10 cellular contexts compared by ENCODE assay signal in the genomic region with DNA sequence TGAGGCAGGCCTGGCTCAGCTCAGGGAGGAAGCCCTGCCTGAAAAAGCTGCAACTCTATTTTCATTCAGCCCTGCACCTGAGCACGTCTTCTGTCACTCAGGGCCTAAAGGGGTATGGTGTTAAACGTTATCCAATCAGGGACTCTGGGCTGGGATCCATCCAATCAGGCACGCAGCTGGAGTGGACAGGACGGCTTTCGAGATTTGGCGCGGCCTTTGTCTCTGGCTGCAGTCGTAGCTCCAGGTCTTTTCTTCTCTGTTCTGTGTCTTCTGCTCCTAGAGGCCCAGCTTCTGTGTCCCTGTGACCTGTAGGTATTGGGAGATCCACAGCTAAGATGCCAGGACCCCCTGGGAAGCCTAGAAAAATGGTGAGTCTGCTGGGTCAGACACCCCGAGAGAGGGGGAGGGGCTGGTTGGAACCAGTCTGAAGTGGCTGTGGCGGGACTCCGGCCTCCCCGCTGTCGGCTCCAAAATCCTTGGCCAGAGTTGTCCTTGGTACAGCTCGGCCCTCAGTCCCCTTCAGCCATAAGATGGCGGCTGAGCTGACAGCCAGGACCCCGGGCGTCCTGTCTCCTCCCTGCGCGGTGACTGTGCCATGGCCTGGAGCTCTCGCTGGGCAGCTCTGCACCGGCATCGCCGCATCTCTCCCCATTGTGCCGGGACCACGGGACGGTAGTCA. TPM values are rescaled to one million over a fixed set of nuclear protein-coding genes. Genes with fewer than 3 reads are reported as not detected.
A peak's percentile ranks its signal among the peaks of the same experiment; 100 is the strongest.
DNase-seq lines count a peak whose midpoint lies in the region; ATAC-seq and TF ChIP-seq lines count a peak whose summit lies in the region.
"Had no signal": no experiment of that assay in that cellular context is flagged by ENCODE, and none has a peak within 500 bp of the region (broad histone marks: within the 10 kb centered on the region; RNA-seq: fewer than 3 reads in every experiment).

No MANE protein-coding gene starts in this region.

- no peaks in the 10 kb centered on the region for H3K27me3 ChIP-seq in CD4-positive, alpha-beta memory T cell (ENCODE audit: insufficient read depth, low read length)

- no peak overlapping the region for H3K27ac Mint-ChIP-seq in T-cell
- H3K27ac Mint-ChIP-seq in CD4-positive, alpha-beta memory T cell: no peak overlapping the region

- H3K36me3 ChIP-seq in CD4-positive, alpha-beta memory T cell (ENCODE audit: insufficient read depth, low read length): no peaks in the 10 kb centered on the region

- no peaks in the 10 kb centered on the region for H3K9me3 ChIP-seq in CD4-positive, alpha-beta memory T cell (ENCODE audit: control insufficient read depth in 1 of 2, low read length in 2 of 2)

- ATAC-seq in T-cell (replicated peaks in 1 of 4) (no peak), GM21381 (IDR thresholded peaks at IDR 0.05; ENCODE audit: unreplicated experiment) (no peak), GM19452 (IDR thresholded peaks at IDR 0.05; ENCODE audit: unreplicated experiment) (no peak)
- ATAC-seq in stimulated activated naive CD8-positive, alpha-beta T cell treated with anti-CD3 and anti-CD28 coated beads, Interleukin-15, Interleukin-2, amounts not matched to agents 100 U/mL and 50 U/mL, for 24 hours: no peak

- no peak for TF ChIP-seq CTCF in fibroblast of pulmonary artery (IDR thresholded peaks at IDR 0.05; ENCODE audit: low read length, missing control alignments)

- H3K9me3 Mint-ChIP-seq in T-cell: no peaks in the 10 kb centered on the region
- peaks cover 0 to 4% (median under 1%) of the 10 kb centered on the region in 8 donors for H3K9me3 Mint-ChIP-seq in CD4-positive, alpha-beta memory T cell

- CTCF ChIA-PET in T-cell (lab: Charles Lee): interaction anchor here (0.6 to 0.7 kb wide), 2 partner anchors 20 to 228 kb away, joined by 3 to 9 read pairs; no protein-coding TSS in a partner anchor
- CTCF ChIA-PET in CD4-positive, alpha-beta memory T cell (lab: Charles Lee; ENCODE audit: partially characterized antibody): no interaction called here

- peak overlapping the region in 2 of 3 donors; percentile 39 to 54 for H3K4me3 Mint-ChIP-seq in T-cell
- no peak overlapping the region for H3K4me3 Mint-ChIP-seq in CD4-positive, alpha-beta memory T cell

- DNase-seq in DMS 273 (lab: John Stamatoyannopoulos, UW; ENCODE audit: unreplicated experiment) (peak; percentile 93), T-cell (no peak), fibroblast of pulmonary artery (ENCODE audit: low read depth) (peak; percentile 57), posterior cingulate gyrus (peak in 8 of 10 donors; percentile 27 to 86 (median 52))
- DNase-seq in stimulated activated naive CD8-positive, alpha-beta T cell treated with anti-CD3 and anti-CD28 coated beads, Interleukin-15, Interleukin-2, amounts not matched to agents 100 U/mL and 50 U/mL, for 24 hours: no peak
- no peak for DNase-seq in CD4-positive, alpha-beta memory T cell
- DNase-seq: activated CD4-positive, CD25-positive, alpha-beta regulatory T cell treated with anti-CD3 and anti-CD28 coated beads, Interleukin-2, amount 50 U/mL, for 72 hours; NCI-H1092 treated with DMSO at 0.1 percent for 48 hours had no signal

- no peaks in the 10 kb centered on the region for H3K36me3 Mint-ChIP-seq in T-cell
- H3K36me3 Mint-ChIP-seq in CD4-positive, alpha-beta memory T cell: peaks cover 0 to 5% of the 10 kb centered on the region in 2 donors

- H3K27me3 Mint-ChIP-seq in T-cell: peaks cover 5 to 22% of the 10 kb centered on the region in 2 donors
- H3K27me3 Mint-ChIP-seq in CD4-positive, alpha-beta memory T cell: peaks cover 2 to 5% of the 10 kb centered on the region in 2 donors

- H3K4me3 ChIP-seq in fibroblast of pulmonary artery (replicated peaks; ENCODE audit: low read depth, low read length): peak overlapping the region; percentile 43
- H3K4me3 ChIP-seq in CD4-positive, alpha-beta memory T cell (ENCODE audit: low read length in 2 of 2): no peak overlapping the region

- peaks cover 6 to 7% (median 7%) of the 10 kb centered on the region in 3 donors for H3K4me1 Mint-ChIP-seq in T-cell
- peaks cover 3 to 7% (median 5%) of the 10 kb centered on the region in 4 donors for H3K4me1 Mint-ChIP-seq in CD4-positive, alpha-beta memory T cell

- H3K27ac ChIP-seq in CD4-positive, alpha-beta memory T cell (ENCODE audit: low read depth, low read length): no peak overlapping the region

- POLR2A ChIA-PET in T-cell (lab: Charles Lee): interaction anchor here (0.6 kb wide), 2 partner anchors 21 to 92 kb away, joined by 5 to 15 read pairs; no protein-coding TSS in a partner anchor
- POLR2A ChIA-PET in CD4-positive, alpha-beta memory T cell (lab: Charles Lee; ENCODE audit: partially characterized antibody): no interaction called here

- intact Hi-C loops in posterior cingulate gyrus (cut with DNase I): no loop called here
- intact Hi-C loops in CD4-positive, alpha-beta memory T cell (cut with micrococcal nuclease): no loop called here

- no peaks in the 10 kb centered on the region for H3K4me1 ChIP-seq in CD4-positive, alpha-beta memory T cell (ENCODE audit: insufficient read depth, low read length)

RNA-seq across cellular contexts. Expression of gene ZNF680, which starts 11.7 kb away (rescaled TPM):
- 10 to 100 TPM in 4 of 5 donors, 1 to 10 TPM in 1; 9.7 to 16.0 (median 15.0) TPM for total RNA-seq in T-cell
- total RNA-seq in CD4-positive, alpha-beta memory T cell: 10 to 100 TPM; 17.7 to 19.6 TPM
- polyA plus RNA-seq in CD4-positive, alpha-beta memory T cell: 10 to 100 TPM in 1 of 2 donors, 1 to 10 TPM in 1; 7.4 to 10.1 TPM

Comparison
In these comparisons a context has a peak if more than half of its experiments do, and no peak if none do; other contexts are left out.
1. DNase-seq: peak in DMS 273 (single experiment), fibroblast of pulmonary artery (single experiment) and posterior cingulate gyrus (8 of 10); none in T-cell (0 of 34), stimulated activated naive CD8-positive, alpha-beta T cell treated with anti-CD3 and anti-CD28 coated beads, Interleukin-15, Interleukin-2, amounts not matched to agents 100 U/mL and 50 U/mL, for 24 hours (single experiment) and CD4-positive, alpha-beta memory T cell (0 of 5).
2. H3K4me3 Mint-ChIP-seq: peak in T-cell (2 of 3); none in CD4-positive, alpha-beta memory T cell (0 of 8).